ENCODE assay signal across 8 cellular contexts in the genomic region with DNA sequence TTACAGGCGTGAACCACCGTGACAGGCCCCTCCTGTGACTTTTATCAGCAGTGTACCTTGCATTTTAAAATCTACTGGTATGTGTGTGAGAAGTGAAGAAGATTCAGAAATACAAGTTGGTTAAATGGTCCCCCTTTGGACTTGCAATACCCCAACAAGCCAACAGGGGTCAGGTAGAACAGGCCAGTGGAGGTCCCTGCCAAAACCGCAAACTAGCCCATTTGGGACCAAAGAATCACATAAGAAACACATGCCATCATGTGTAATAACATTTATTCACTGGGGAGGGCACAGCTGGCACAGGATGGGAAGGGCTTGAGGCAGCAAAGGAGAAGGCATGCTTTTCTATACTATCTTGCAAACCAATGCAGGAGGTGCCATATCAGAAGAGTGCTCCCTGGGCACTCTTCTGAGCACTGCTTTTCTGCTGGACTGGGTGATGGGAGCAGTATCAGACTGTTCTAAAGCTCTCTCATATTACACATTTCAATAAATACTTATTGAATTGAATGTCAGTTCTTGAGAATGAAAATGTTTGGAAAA.
DNase-seq lines count a peak whose midpoint lies in the region; ATAC-seq and TF ChIP-seq lines count a peak whose summit lies in the region.

No MANE protein-coding gene starts in this region.

- intact Hi-C loops in CD8-positive, alpha-beta T cell (cut with DNase I, micrococcal nuclease), result loop anchor here (5.0 kb wide), 2 partner anchors 36 to 71 kb away; no protein-coding TSS in a partner anchor
- intact Hi-C loops in IMR-90 (cut with micrococcal nuclease) (loop anchor here (10.0 kb wide), 1 partner anchor 83 kb away; no protein-coding TSS in a partner anchor), spleen (cut with DNase I; ENCODE audit: low total_unique reads) (loop anchor here (10.0 kb wide), 1 partner anchor 153 kb away; the partner anchor contains the start of gene FYN)

- peak overlapping the region; percentile 20; the same call in 1 of the 2 replicates for H2AK5ac ChIP-seq in IMR-90 (ENCODE audit: low read depth, low read length)

- no peaks in the 10 kb centered on the region for H3K9me3 ChIP-seq in CD8-positive, alpha-beta T cell (ENCODE audit: low read length)
- no peaks in the 10 kb centered on the region for H3K9me3 ChIP-seq in IMR-90 (ENCODE audit: control insufficient read depth, insufficient read depth, low read length)
- no peaks in the 10 kb centered on the region for H3K9me3 ChIP-seq in spleen

- no peaks in the 10 kb centered on the region for H3K27me3 ChIP-seq in CD8-positive, alpha-beta T cell (ENCODE audit: insufficient read depth, low read length)
- no peaks in the 10 kb centered on the region for H3K27me3 ChIP-seq in IMR-90 (ENCODE audit: control insufficient read depth, insufficient read depth, low read length)
- no peaks in the 10 kb centered on the region for H3K27me3 ChIP-seq in spleen (replicated peaks in 1 of 7)

- H3K27ac ChIP-seq in CD8-positive, alpha-beta T cell (ENCODE audit: low read depth, low read length), result no peak overlapping the region
- H3K27ac ChIP-seq in IMR-90 (ENCODE audit: insufficient read depth, low read length), result peak overlapping the region; percentile 45; the same call in 1 of the 2 replicates
- H3K27ac ChIP-seq in spleen, result peak overlapping the region in 5 of 8 donors; percentile 9 to 59 (median 51)

- no TSS peak for BruUV-seq in IMR-90 (replicated peaks; lab: Mats Ljungman, UMichigan)

- peak overlapping the region; percentile 50; the same call in 1 of the 2 replicates for H3K4me2 ChIP-seq in IMR-90 (ENCODE audit: low read depth, low read length)

- ATAC-seq in CD8-positive, alpha-beta T cell, result peak; percentile 39
- peak; percentile 22 for ATAC-seq in IMR-90 (ENCODE audit: low read depth)
- ATAC-seq in activated CD8-positive, alpha-beta T cell treated with anti-CD3 and anti-CD28 coated beads, Interleukin-2, amount 10 ng/mL, durations not matched to agents 7 days and 5 days, result peak; percentile 27
- ATAC-seq in HG03045 (IDR thresholded peaks at IDR 0.05; ENCODE audit: unreplicated experiment), result no peak

- H3K4me3 ChIP-seq in CD8-positive, alpha-beta T cell (ENCODE audit: low read depth, low read length), result no peak overlapping the region
- H3K4me3 ChIP-seq in IMR-90 (ENCODE audit: insufficient read depth, low read depth, low read length) (no peak overlapping the region), fibroblast of villous mesenchyme (ENCODE audit: low read depth, low read length) (no peak overlapping the region), spleen (no peak overlapping the region)

- no CpG with 5 or more reads among the region's 3 CpGs for WGBS in IMR-90 (ENCODE audit: extremely low coverage in 2 of 2, insufficient read length in 1 of 2), 2 experiments
- WGBS in spleen, 5 donors, result 69 to 91% (median 85%) methylated on average over 3 of the region's 3 CpGs

- dilution Hi-C loops in IMR-90 (cut with HindIII; ENCODE audit: low sequenced_read_pairs, unreplicated experiment), result no loop called here

- H3K79me1 ChIP-seq in IMR-90 (ENCODE audit: low read depth in 1 of 2, low read length in 2 of 2), result peaks cover 20 to 30% of the 10 kb centered on the region in 2 experiments

- H4K20me1 ChIP-seq in IMR-90 (ENCODE audit: insufficient read depth, low read length), result peaks cover 4% of the 10 kb centered on the region; the same call in 1 of the 2 replicates

- no peak overlapping the region for H3K56ac ChIP-seq in IMR-90 (ENCODE audit: extremely low read depth, insufficient read depth, low read length)

- H2BK15ac ChIP-seq in IMR-90 (ENCODE audit: low read depth, low read length), result no peak overlapping the region

- H3K9me3 Mint-ChIP-seq in CD8-positive, alpha-beta T cell, result no peaks in the 10 kb centered on the region
- H3K9me3 Mint-ChIP-seq in activated CD8-positive, alpha-beta T cell treated with anti-CD3 and anti-CD28 coated beads, Interleukin-2, amount 10 ng/mL, durations not matched to agents 7 days and 5 days (ENCODE audit: insufficient read depth), result no peaks in the 10 kb centered on the region

- CTCF ChIA-PET in CD8-positive, alpha-beta T cell (lab: Charles Lee), result interaction anchor here (0.8 to 2.3 kb wide), 7 partner anchors 12 to 322 kb away, joined by 3 to 10 read pairs (median 4); no protein-coding TSS in a partner anchor
- CTCF ChIA-PET in IMR-90 (lab: Yijun Ruan, JAX), result interaction anchor here (0.8 kb wide), 1 partner anchor 148 kb away, joined by 3 read pairs; no protein-coding TSS in a partner anchor
- CTCF ChIA-PET in activated CD8-positive, alpha-beta T cell treated with anti-CD3 and anti-CD28 coated beads, Interleukin-2, amount 10 ng/mL, durations not matched to agents 7 days and 5 days (lab: Charles Lee), result interaction anchor here (0.7 to 4.1 kb wide), 24 partner anchors 12 to 322 kb away, joined by 3 to 26 read pairs (median 6); no protein-coding TSS in a partner anchor

- peak in 5 of 7 experiments; percentile 21 to 59 (median 38) for DNase-seq in CD8-positive, alpha-beta T cell
- DNase-seq in IMR-90 (peak; percentile 44), fibroblast of villous mesenchyme (ENCODE audit: low read depth) (peak; percentile 45), spleen (no peak), NCI-H510A treated with DMSO at 0.1 percent for 48 hours (lab: John Stamatoyannopoulos, UW) (no peak), hypothalamus (lab: John Stamatoyannopoulos, UW) (no peak)
- peak; percentile 70 for DNase-seq in activated CD8-positive, alpha-beta T cell treated with anti-CD3 and anti-CD28 coated beads, Interleukin-2, amount 10 ng/mL, durations not matched to agents 7 days and 5 days

- H3K4me3 Mint-ChIP-seq in CD8-positive, alpha-beta T cell, result no peak overlapping the region
- no peak overlapping the region for H3K4me3 Mint-ChIP-seq in activated CD8-positive, alpha-beta T cell treated with anti-CD3 and anti-CD28 coated beads, Interleukin-2, amount 10 ng/mL, durations not matched to agents 7 days and 5 days

- H3K4me1 Mint-ChIP-seq in CD8-positive, alpha-beta T cell (ENCODE audit: low read depth), result peaks cover 86% of the 10 kb centered on the region
- peaks cover 54% of the 10 kb centered on the region for H3K4me1 Mint-ChIP-seq in activated CD8-positive, alpha-beta T cell treated with anti-CD3 and anti-CD28 coated beads, Interleukin-2, amount 10 ng/mL, durations not matched to agents 7 days and 5 days (ENCODE audit: low read depth)

- H3K36me3 ChIP-seq in CD8-positive, alpha-beta T cell (ENCODE audit: insufficient read depth, low read length), result peaks cover 23% of the 10 kb centered on the region
- H3K36me3 ChIP-seq in IMR-90 (ENCODE audit: control insufficient read depth, insufficient read depth, low read length) (peaks cover 8% of the 10 kb centered on the region), spleen (peaks cover 0 to 48% (median 17%) of the 10 kb centered on the region in 6 donors)

- H2AK9ac ChIP-seq in IMR-90 (replicated peaks; ENCODE audit: low read depth, low read length, poor library complexity), result no peak overlapping the region

- peak overlapping the region; percentile 83 for H3K27ac Mint-ChIP-seq in CD8-positive, alpha-beta T cell
- H3K27ac Mint-ChIP-seq in activated CD8-positive, alpha-beta T cell treated with anti-CD3 and anti-CD28 coated beads, Interleukin-2, amount 10 ng/mL, durations not matched to agents 7 days and 5 days, result peak overlapping the region; percentile 68

- TF ChIP-seq CTCF in CD8-positive, alpha-beta T cell (IDR thresholded peaks at IDR 0.05), result peak; percentile 66
- TF ChIP-seq CTCF in IMR-90 (conservative IDR thresholded peaks at IDR 0.05; ENCODE audit: low read depth, low read length) (peak; percentile 53), fibroblast of villous mesenchyme (IDR thresholded peaks at IDR 0.05; ENCODE audit: insufficient read depth, low read depth, low read length) (peak; percentile 74), spleen (IDR thresholded peaks at IDR 0.05 in 8 of 11, conservative IDR thresholded peaks at IDR 0.05 in 3 of 11) (peak in 10 of 11 experiments; percentile 14 to 69 (median 58))

- no peak overlapping the region; the same call in 1 of the 2 replicates for H2BK20ac ChIP-seq in IMR-90 (ENCODE audit: low read depth, low read length)

- TF ChIP-seq POLR2A in IMR-90 (IDR thresholded peaks at IDR 0.05; ENCODE audit: low read depth, low read length), result no peak
- TF ChIP-seq POLR2A in spleen (IDR thresholded peaks at IDR 0.05), result no peak

- H3K9ac ChIP-seq in IMR-90 (ENCODE audit: low read depth, low read length), result no peak overlapping the region

- POLR2A ChIA-PET in CD8-positive, alpha-beta T cell (lab: Charles Lee), result interaction anchor here (1.0 to 2.0 kb wide), 3 partner anchors 10 to 22 kb away, joined by 3 to 6 read pairs (median 3); no protein-coding TSS in a partner anchor
- POLR2A ChIA-PET in IMR-90 (lab: Charles Lee; ENCODE audit: unreplicated experiment), result no interaction called here
- POLR2A ChIA-PET in activated CD8-positive, alpha-beta T cell treated with anti-CD3 and anti-CD28 coated beads, Interleukin-2, amount 10 ng/mL, durations not matched to agents 7 days and 5 days (lab: Charles Lee), result interaction anchor here (1.0 kb wide), 1 partner anchor 10 kb away, joined by 3 read pairs; no protein-coding TSS in a partner anchor

- peak overlapping the region; percentile 47 for H3K4ac ChIP-seq in IMR-90 (ENCODE audit: low read depth, low read length)

- no peak overlapping the region for H4K8ac ChIP-seq in IMR-90 (ENCODE audit: low read depth in 2 of 2, low read length in 2 of 2)

- H2BK120ac ChIP-seq in IMR-90 (ENCODE audit: low read depth, low read length), result peak overlapping the region; percentile 24; the same call in 1 of the 2 replicates

- H3K36me3 Mint-ChIP-seq in CD8-positive, alpha-beta T cell, result peaks cover 76% of the 10 kb centered on the region
- H3K36me3 Mint-ChIP-seq in activated CD8-positive, alpha-beta T cell treated with anti-CD3 and anti-CD28 coated beads, Interleukin-2, amount 10 ng/mL, durations not matched to agents 7 days and 5 days (ENCODE audit: low read depth), result peaks cover 40% of the 10 kb centered on the region

- no peak overlapping the region for H2AFZ ChIP-seq in IMR-90 (replicated peaks; ENCODE audit: low read length, poor library complexity)

- no peak overlapping the region for H3K23ac ChIP-seq in IMR-90 (ENCODE audit: low read depth, low read length)

- H4K5ac ChIP-seq in IMR-90 (ENCODE audit: low read depth, low read length), result no peak overlapping the region

- no peak overlapping the region for H4K91ac ChIP-seq in IMR-90 (ENCODE audit: insufficient read depth, low read depth, low read length)

- no peaks in the 10 kb centered on the region for H3K27me3 Mint-ChIP-seq in CD8-positive, alpha-beta T cell (ENCODE audit: low read depth)
- H3K27me3 Mint-ChIP-seq in activated CD8-positive, alpha-beta T cell treated with anti-CD3 and anti-CD28 coated beads, Interleukin-2, amount 10 ng/mL, durations not matched to agents 7 days and 5 days (ENCODE audit: low read depth), result no peaks in the 10 kb centered on the region

- H3K9me1 ChIP-seq in IMR-90 (ENCODE audit: insufficient read depth, low read length), result peaks cover 11% of the 10 kb centered on the region; the same call in 1 of the 2 replicates

- in situ Hi-C loops in IMR-90 (cut with MboI; ENCODE audit: low sequenced_read_pairs), result no loop called here

- TF ChIP-seq RAD21 in IMR-90 (IDR thresholded peaks at IDR 0.05; ENCODE audit: low read length), result peak; percentile 53

- H3K14ac ChIP-seq in IMR-90 (replicated peaks; ENCODE audit: low read depth, low read length), result peak overlapping the region; percentile 73

- peaks cover 46% of the 10 kb centered on the region for H3K4me1 ChIP-seq in CD8-positive, alpha-beta T cell (ENCODE audit: insufficient read depth, low read length)
- H3K4me1 ChIP-seq in IMR-90 (ENCODE audit: control insufficient read depth, insufficient read depth, low read length), result peaks cover 9% of the 10 kb centered on the region
- H3K4me1 ChIP-seq in spleen, result peaks cover 26 to 83% (median 57%) of the 10 kb centered on the region in 6 donors

- H3K18ac ChIP-seq in IMR-90 (ENCODE audit: low read depth, low read length), result no peak overlapping the region

- H2BK5ac ChIP-seq in IMR-90 (ENCODE audit: low read depth, low read length, poor library complexity, severe bottlenecking), result no peak overlapping the region

Comparison
In these comparisons a context has a peak if more than half of its experiments do, and no peak if none do; other contexts are left out.
1. DNase-seq: peak in CD8-positive, alpha-beta T cell (5 of 7), IMR-90 (single experiment), activated CD8-positive, alpha-beta T cell treated with anti-CD3 and anti-CD28 coated beads, Interleukin-2, amount 10 ng/mL, durations not matched to agents 7 days and 5 days (single experiment) and fibroblast of villous mesenchyme (single experiment); none in spleen (single experiment), NCI-H510A treated with DMSO at 0.1 percent for 48 hours (single experiment) and hypothalamus (0 of 51).
2. Peak in every context shown above with its lines, with median percentiles within 50 percentile points of each other: CTCF ChIP-seq.